Comparison of ENCODE assay signal across 8 cellular contexts in genomic region chr16:19410435-19411153, GRCh38. TPM values are rescaled to one million over a fixed set of nuclear protein-coding genes. Genes with fewer than 3 reads are reported as not detected.
DNase-seq lines count a peak whose midpoint lies in the region; FAIRE-seq and TF ChIP-seq lines count a peak whose summit lies in the region.

No MANE protein-coding gene starts in this region.

- peaks cover 36% of the 10 kb centered on the region for H3K27me3 Mint-ChIP-seq in osteocyte (ENCODE audit: unreplicated experiment)

- H3K36me3 Mint-ChIP-seq in osteocyte (ENCODE audit: unreplicated experiment) = no peaks in the 10 kb centered on the region

- H3K79me2 ChIP-seq in endothelial cell of umbilical vein (ENCODE audit: control insufficient read depth, insufficient read depth, low read length) = no peaks in the 10 kb centered on the region

- no peak overlapping the region for H3K4me3 ChIP-seq in endothelial cell of umbilical vein (replicated peaks in 1 of 3; ENCODE audit: insufficient read depth in 1 of 3, low read depth in 1 of 3, low read length in 3 of 3)

- H3K9ac ChIP-seq in endothelial cell of umbilical vein (replicated peaks; ENCODE audit: extremely low read depth, insufficient read depth, low read length) = no peak overlapping the region

- DNase-seq in activated CD8-positive, alpha-beta memory T cell treated with anti-CD3 and anti-CD28 coated beads for 24 hours = peak; percentile 56
- DNase-seq in activated CD8-positive, alpha-beta memory T cell treated with anti-CD3 and anti-CD28 coated beads, Interleukin-2, amount 50 U/mL, for 4 hours = no peak
- DNase-seq in OCI-M1 (lab: John Stamatoyannopoulos, UW) (peak; percentile 14), endothelial cell of umbilical vein (ENCODE audit: low read depth, low spot score) (no peak), osteocyte (ENCODE audit: extremely low spot score, unreplicated experiment) (no peak), T1000 (lab: John Stamatoyannopoulos, UW) (no peak), SW 1271 (lab: John Stamatoyannopoulos, UW) (no peak), SKM-1 treated with dmso at 0.1 percent for 144 hours (lab: John Stamatoyannopoulos, UW; ENCODE audit: unreplicated experiment) (no peak)

- intact Hi-C loops in endothelial cell of umbilical vein (cut with micrococcal nuclease) = no loop called here

- CTCF ChIA-PET in endothelial cell of umbilical vein (lab: Charles Lee) = no interaction called here

- H3K4me3 Mint-ChIP-seq in osteocyte (ENCODE audit: unreplicated experiment) = peak overlapping the region; percentile 11

- no peak overlapping the region for H3K27ac ChIP-seq in endothelial cell of umbilical vein (ENCODE audit: insufficient read depth, low read depth, low read length)

- POLR2A ChIA-PET in endothelial cell of umbilical vein (lab: Charles Lee) = no interaction called here

- no peaks in the 10 kb centered on the region for H3K9me1 ChIP-seq in endothelial cell of umbilical vein (replicated peaks; ENCODE audit: control insufficient read depth, extremely low read depth, insufficient read depth, low read length)

- peaks cover 4% of the 10 kb centered on the region for H3K9me3 Mint-ChIP-seq in osteocyte (ENCODE audit: unreplicated experiment)

- TF ChIP-seq CTCF in endothelial cell of umbilical vein (IDR thresholded peaks at IDR 0.05; ENCODE audit: extremely low read depth in 1 of 2, insufficient read depth in 1 of 2, low read depth in 1 of 2, low read length in 2 of 2) (no peak), osteocyte (IDR thresholded peaks at IDR 0.05) (no peak)

- H3K4me1 Mint-ChIP-seq in osteocyte (ENCODE audit: unreplicated experiment) = peaks cover 5% of the 10 kb centered on the region

- H4K20me1 ChIP-seq in endothelial cell of umbilical vein (replicated peaks; ENCODE audit: control insufficient read depth, extremely low read depth, insufficient read depth, low read length) = no peaks in the 10 kb centered on the region

- no peaks in the 10 kb centered on the region for H3K9me3 ChIP-seq in endothelial cell of umbilical vein (replicated peaks; ENCODE audit: control insufficient read depth, insufficient read depth, low read length)

- H3K27ac Mint-ChIP-seq in osteocyte (ENCODE audit: unreplicated experiment) = no peak overlapping the region

- H3K27me3 ChIP-seq in endothelial cell of umbilical vein (ENCODE audit: control insufficient read depth in 2 of 2, insufficient read depth in 2 of 2, low read length in 2 of 2) = peaks cover 9 to 11% of the 10 kb centered on the region in 2 experiments

- H3K4me2 ChIP-seq in endothelial cell of umbilical vein (ENCODE audit: insufficient read depth, low read length) = no peak overlapping the region

- FAIRE-seq in endothelial cell of umbilical vein (lab: Jason Lieb, UNC) = no peak

- TF ChIP-seq POLR2A in endothelial cell of umbilical vein (IDR thresholded peaks at IDR 0.05; ENCODE audit: low read depth, low read length) = no peak

- no peaks in the 10 kb centered on the region for H3K4me1 ChIP-seq in endothelial cell of umbilical vein (ENCODE audit: control insufficient read depth, extremely low read depth, insufficient read depth, low read length)

- BruUV-seq in endothelial cell of umbilical vein (replicated peaks; lab: Mats Ljungman, UMichigan) = no TSS peak

- H2AFZ ChIP-seq in endothelial cell of umbilical vein (ENCODE audit: low read depth, low read length) = no peak overlapping the region

- dilution Hi-C loops in endothelial cell of umbilical vein (cut with MboI; ENCODE audit: extremely low pct_ligation_motif_present, low sequenced_read_pairs) = no loop called here

- H3K36me3 ChIP-seq in endothelial cell of umbilical vein (ENCODE audit: control insufficient read depth in 2 of 2, extremely low read depth in 1 of 2, insufficient read depth in 2 of 2, low read length in 2 of 2) = no peaks in the 10 kb centered on the region

TF ChIP-seq in endothelial cell of umbilical vein, 7 proteins besides CTCF, POLR2A, EP300 and RAD21:
- TF ChIP-seq MAX (IDR thresholded peaks at IDR 0.05; ENCODE audit: insufficient read depth, insufficient read length) (no peak), EZH2 (IDR thresholded peaks at IDR 0.05; ENCODE audit: borderline replicate concordance, low read depth, low read length, severe bottlenecking) (peak; percentile 71), FOS (IDR thresholded peaks at IDR 0.05; ENCODE audit: borderline replicate concordance, insufficient read depth, low read length) (no peak), POLR2AphosphoS5 (IDR thresholded peaks at IDR 0.05; ENCODE audit: insufficient read depth, low read depth, low read length) (no peak), JUN (IDR thresholded peaks at IDR 0.05; ENCODE audit: borderline replicate concordance, insufficient read depth, insufficient read length, low read depth) (no peak), MYC (IDR thresholded peaks at IDR 0.05; ENCODE audit: low read depth, low read length) (no peak), GATA2 (IDR thresholded peaks at IDR 0.05; ENCODE audit: insufficient read depth, insufficient read length, low read depth, low read length) (no peak)

RNA-seq across cellular contexts. Expression of gene TMC5, which starts 7.1 kb away (rescaled TPM):
- total RNA-seq in endothelial cell of umbilical vein (not detected in 2 replicates), osteocyte (not detected in 2 replicates)
- polyA plus RNA-seq in endothelial cell of umbilical vein = not detected in 2 replicates
- polyA plus RNA-seq in endothelial cell of umbilical vein (2011; cell fraction: cytosol; rRNA removed) = not detected in 2 replicates
- polyA plus RNA-seq in endothelial cell of umbilical vein (2011; cell fraction: nucleus; rRNA removed) = not detected in 2 replicates
- polyA plus RNA-seq in endothelial cell of umbilical vein (2012) = not detected in 2 replicates
- polyA minus RNA-seq in endothelial cell of umbilical vein = not detected in 2 replicates
- polyA minus RNA-seq in endothelial cell of umbilical vein (2011; cell fraction: cytosol; rRNA and poly(A)+ RNA removed) = 4.1 TPM
- not detected in 2 replicates for polyA minus RNA-seq in endothelial cell of umbilical vein (2011; cell fraction: nucleus; rRNA and poly(A)+ RNA removed)

Comparison
In these comparisons a context has a peak if more than half of its experiments do, and no peak if none do; other contexts are left out.
1. DNase-seq: peak in activated CD8-positive, alpha-beta memory T cell treated with anti-CD3 and anti-CD28 coated beads for 24 hours (single experiment) and OCI-M1 (single experiment); none in activated CD8-positive, alpha-beta memory T cell treated with anti-CD3 and anti-CD28 coated beads, Interleukin-2, amount 50 U/mL, for 4 hours (single experiment), endothelial cell of umbilical vein (single experiment), osteocyte (single experiment), T1000 (single experiment), SW 1271 (0 of 2) and SKM-1 treated with dmso at 0.1 percent for 144 hours (single experiment).